Comparison of ENCODE assay signal across 27 cellular contexts in genomic region chr1:19536519-19536918, GRCh38.
"Had no signal": no experiment of that assay in that cellular context is flagged by ENCODE, and none has a peak within 500 bp of the region (broad histone marks: within the 10 kb centered on the region; RNA-seq: fewer than 3 reads in every experiment).

No MANE protein-coding gene starts in this region.

- H3K27me3 ChIP-seq: colonic mucosa, dorsolateral prefrontal cortex, esophagus muscularis mucosa, esophagus squamous epithelium, foreskin keratinocyte, gastrocnemius medialis, gastroesophageal sphincter, heart left ventricle, heart right ventricle had no signal

- H3K36me3 ChIP-seq: colonic mucosa, esophagus muscularis mucosa, esophagus squamous epithelium, gastrocnemius medialis, gastroesophageal sphincter, heart left ventricle, heart right ventricle had no signal

- H3K4me1 ChIP-seq: colonic mucosa, esophagus squamous epithelium, foreskin keratinocyte, gastrocnemius medialis had no signal

- FAIRE-seq: colon, endothelial cell of umbilical vein, frontal cortex had no signal

- ATAC-seq: effector memory CD8-positive, alpha-beta T cell; esophagus mucosa; foreskin keratinocyte; gastrocnemius medialis; gastroesophageal sphincter; heart left ventricle; heart right ventricle had no signal

- DNase-seq: colonic mucosa; cortex of kidney; dermis blood vessel endothelial cell; dorsolateral prefrontal cortex; effector CD4-positive, alpha-beta T cell; effector CD8-positive, alpha-beta T cell; effector memory CD4-positive, alpha-beta T cell; effector memory CD8-positive, alpha-beta T cell; endodermal cell; erythroblast; esophagus squamous epithelium; foreskin fibroblast; foreskin keratinocyte; foreskin melanocyte; gastrocnemius medialis; glutamatergic neuron; head of caudate nucleus; heart left ventricle; heart right ventricle had no signal

- H3K9me3 ChIP-seq: colonic mucosa, gastrocnemius medialis had no signal

- H3K4me3 ChIP-seq: colonic mucosa, coronary artery, dorsolateral prefrontal cortex, esophagus muscularis mucosa, esophagus squamous epithelium, gastrocnemius medialis, gastroesophageal sphincter, heart left ventricle, heart right ventricle had no signal

- H3K27ac ChIP-seq: colonic mucosa, coronary artery, dorsolateral prefrontal cortex, epithelial cell of prostate, esophagus muscularis mucosa, esophagus squamous epithelium, foreskin keratinocyte, gastrocnemius medialis, gastroesophageal sphincter, heart left ventricle, heart right ventricle had no signal
